21 cellular contexts compared by ENCODE assay signal in the genomic region with DNA sequence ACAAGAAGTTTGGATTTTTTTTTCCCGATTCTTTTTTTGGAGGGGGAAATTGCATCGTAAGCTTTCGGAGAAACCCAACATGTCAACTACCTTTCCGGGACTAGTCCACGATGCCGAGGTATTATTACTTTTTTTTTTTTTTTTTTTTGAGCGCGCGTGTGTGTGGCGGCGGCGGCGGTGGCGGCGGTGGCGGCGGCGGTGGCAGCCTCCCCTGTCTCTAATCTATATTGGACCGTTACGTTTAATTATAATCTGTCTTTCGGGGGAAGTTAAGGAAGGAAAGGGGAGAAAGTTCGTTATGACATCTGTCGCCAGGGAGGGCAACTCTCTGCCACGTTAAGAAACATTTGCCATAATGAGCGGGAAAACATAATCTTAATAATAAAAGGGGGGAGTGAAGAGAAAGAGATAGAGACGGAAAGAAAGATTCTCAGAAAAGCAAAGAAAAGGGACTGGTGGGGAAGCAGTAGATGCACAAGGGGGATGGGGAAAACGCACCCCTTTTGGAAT. TPM values are rescaled to one million over a fixed set of nuclear protein-coding genes. Genes with fewer than 3 reads are reported as not detected.
DNase-seq lines count a peak whose midpoint lies in the region; ATAC-seq and TF ChIP-seq lines count a peak whose summit lies in the region.
"Had no signal": no experiment of that assay in that cellular context is flagged by ENCODE, and none has a peak within 500 bp of the region (broad histone marks: within the 10 kb centered on the region; RNA-seq: fewer than 3 reads in every experiment).

No MANE protein-coding gene starts in this region.

- H3K36me3 ChIP-seq in NT2/D1 (ENCODE audit: insufficient read depth, insufficient read length, low read length): no peaks in the 10 kb centered on the region
- H3K36me3 ChIP-seq in CD8-positive, alpha-beta T cell (ENCODE audit: insufficient read depth, low read length): no peaks in the 10 kb centered on the region

- H3K4me1 Mint-ChIP-seq in activated naive CD8-positive, alpha-beta T cell treated with anti-CD3 and anti-CD28 coated beads, Interleukin-2, amount 10 ng/mL, durations not matched to agents 7 days and 5 days: peaks cover 5% of the 10 kb centered on the region
- H3K4me1 Mint-ChIP-seq in activated naive CD8-positive, alpha-beta T cell treated with anti-CD3 and anti-CD28 coated beads for 36 hours: no peaks in the 10 kb centered on the region
- peaks cover 23% of the 10 kb centered on the region for H3K4me1 Mint-ChIP-seq in endothelial cell (ENCODE audit: unreplicated experiment)
- H3K4me1 Mint-ChIP-seq in stimulated activated naive B cell treated with anti-CD40 and anti-IgM and Interleukin-4, amounts not matched to agents 10 μg/mL and 1 μg/mL and 100 μg/mL, for 72 hours: peaks cover 0 to 6% of the 10 kb centered on the region in 2 donors
- no peaks in the 10 kb centered on the region for H3K4me1 Mint-ChIP-seq in CD8-positive, alpha-beta T cell (ENCODE audit: low read depth)
- H3K4me1 Mint-ChIP-seq in activated T-cell treated with anti-CD3 and anti-CD28 coated beads, Interleukin-2, amount 50 U/mL, for 72 hours (ENCODE audit: low read depth): no peaks in the 10 kb centered on the region

- intact Hi-C loops in CD8-positive, alpha-beta T cell (cut with DNase I, micrococcal nuclease): no loop called here

- peak overlapping the region; percentile 74 for H3K27ac Mint-ChIP-seq in activated naive CD8-positive, alpha-beta T cell treated with anti-CD3 and anti-CD28 coated beads, Interleukin-2, amount 10 ng/mL, durations not matched to agents 7 days and 5 days
- no peak overlapping the region for H3K27ac Mint-ChIP-seq in activated naive CD8-positive, alpha-beta T cell treated with anti-CD3 and anti-CD28 coated beads for 36 hours
- no peak overlapping the region for H3K27ac Mint-ChIP-seq in endothelial cell (ENCODE audit: unreplicated experiment)
- peak overlapping the region; percentile 70 for H3K27ac Mint-ChIP-seq in stimulated activated naive B cell treated with anti-CD40 and anti-IgM and Interleukin-4, amounts not matched to agents 10 μg/mL and 1 μg/mL and 100 μg/mL, for 72 hours
- H3K27ac Mint-ChIP-seq in CD8-positive, alpha-beta T cell: no peak overlapping the region
- no peak overlapping the region for H3K27ac Mint-ChIP-seq in activated T-cell treated with anti-CD3 and anti-CD28 coated beads, Interleukin-2, amount 50 U/mL, for 72 hours

- H3K4me3 ChIP-seq in NT2/D1 (ENCODE audit: insufficient read length, low read depth): peak overlapping the region; percentile 59
- no peak overlapping the region for H3K4me3 ChIP-seq in CD8-positive, alpha-beta T cell (ENCODE audit: low read depth, low read length)

- no peaks in the 10 kb centered on the region for H3K9me3 ChIP-seq in NT2/D1 (ENCODE audit: insufficient read depth, low read length)
- H3K9me3 ChIP-seq in CD8-positive, alpha-beta T cell (ENCODE audit: low read length): no peaks in the 10 kb centered on the region

- no peak for DNase-seq in activated naive CD8-positive, alpha-beta T cell treated with anti-CD3 and anti-CD28 coated beads, Interleukin-2, amount 10 ng/mL, durations not matched to agents 7 days and 5 days
- DNase-seq in activated naive CD8-positive, alpha-beta T cell treated with anti-CD3 and anti-CD28 coated beads for 36 hours: no peak
- DNase-seq in NT2/D1 (ENCODE audit: low read depth, low spot score) (no peak), endothelial cell (ENCODE audit: low spot score) (no peak), GDM1 (lab: John Stamatoyannopoulos, UW) (no peak)
- no peak for DNase-seq in stimulated activated naive B cell treated with anti-CD40 and anti-IgM and Interleukin-4, amounts not matched to agents 10 μg/mL and 1 μg/mL and 100 μg/mL, for 72 hours
- DNase-seq in CD8-positive, alpha-beta T cell: no peak
- DNase-seq in activated T-cell treated with anti-CD3 and anti-CD28 coated beads, Interleukin-2, amount 50 U/mL, for 72 hours: no peak
- DNase-seq: ACHN, DND-41, MM.1S, NCI-H1092, NCI-H146, NCI-H2081 treated with DMSO at 0.1 percent for 48 hours, NCI-H510A, NCI-H748 treated with DMSO at 0.1 percent for 48 hours, PC-3, RPMI8226, SIG-M5 had no signal

- H3K36me3 Mint-ChIP-seq in activated naive CD8-positive, alpha-beta T cell treated with anti-CD3 and anti-CD28 coated beads, Interleukin-2, amount 10 ng/mL, durations not matched to agents 7 days and 5 days: peaks cover 5% of the 10 kb centered on the region
- H3K36me3 Mint-ChIP-seq in activated naive CD8-positive, alpha-beta T cell treated with anti-CD3 and anti-CD28 coated beads for 36 hours: no peaks in the 10 kb centered on the region
- H3K36me3 Mint-ChIP-seq in endothelial cell (ENCODE audit: low read depth, unreplicated experiment): no peaks in the 10 kb centered on the region
- H3K36me3 Mint-ChIP-seq in stimulated activated naive B cell treated with anti-CD40 and anti-IgM and Interleukin-4, amounts not matched to agents 10 μg/mL and 1 μg/mL and 100 μg/mL, for 72 hours: peaks cover 0 to 12% of the 10 kb centered on the region in 2 donors
- H3K36me3 Mint-ChIP-seq in CD8-positive, alpha-beta T cell: no peaks in the 10 kb centered on the region
- H3K36me3 Mint-ChIP-seq in activated T-cell treated with anti-CD3 and anti-CD28 coated beads, Interleukin-2, amount 50 U/mL, for 72 hours (ENCODE audit: insufficient read depth in 2 of 2): peaks cover 6 to 13% of the 10 kb centered on the region in 2 donors

- peaks cover 71% of the 10 kb centered on the region for H3K27me3 Mint-ChIP-seq in activated naive CD8-positive, alpha-beta T cell treated with anti-CD3 and anti-CD28 coated beads, Interleukin-2, amount 10 ng/mL, durations not matched to agents 7 days and 5 days
- H3K27me3 Mint-ChIP-seq in activated naive CD8-positive, alpha-beta T cell treated with anti-CD3 and anti-CD28 coated beads for 36 hours: peaks cover 94% of the 10 kb centered on the region
- peaks cover 34% of the 10 kb centered on the region for H3K27me3 Mint-ChIP-seq in endothelial cell (ENCODE audit: unreplicated experiment)
- H3K27me3 Mint-ChIP-seq in stimulated activated naive B cell treated with anti-CD40 and anti-IgM and Interleukin-4, amounts not matched to agents 10 μg/mL and 1 μg/mL and 100 μg/mL, for 72 hours: peaks cover 69 to 92% of the 10 kb centered on the region in 2 donors
- peaks cover 46% of the 10 kb centered on the region for H3K27me3 Mint-ChIP-seq in CD8-positive, alpha-beta T cell (ENCODE audit: low read depth)
- peaks cover 83% of the 10 kb centered on the region for H3K27me3 Mint-ChIP-seq in activated T-cell treated with anti-CD3 and anti-CD28 coated beads, Interleukin-2, amount 50 U/mL, for 72 hours (ENCODE audit: low read depth)

- no peak overlapping the region for H3K27ac ChIP-seq in CD8-positive, alpha-beta T cell (ENCODE audit: low read depth, low read length)
- H3K27ac ChIP-seq: C4-2B had no signal

- peaks cover 91% of the 10 kb centered on the region for H3K27me3 ChIP-seq in NT2/D1 (ENCODE audit: insufficient read depth, insufficient read length)
- no peaks in the 10 kb centered on the region for H3K27me3 ChIP-seq in CD8-positive, alpha-beta T cell (ENCODE audit: insufficient read depth, low read length)

- no peak for TF ChIP-seq CTCF in endothelial cell (IDR thresholded peaks at IDR 0.05; ENCODE audit: unreplicated experiment)
- TF ChIP-seq CTCF in CD8-positive, alpha-beta T cell (IDR thresholded peaks at IDR 0.05): no peak

- no peak overlapping the region for H3K4me3 Mint-ChIP-seq in activated naive CD8-positive, alpha-beta T cell treated with anti-CD3 and anti-CD28 coated beads, Interleukin-2, amount 10 ng/mL, durations not matched to agents 7 days and 5 days
- no peak overlapping the region for H3K4me3 Mint-ChIP-seq in activated naive CD8-positive, alpha-beta T cell treated with anti-CD3 and anti-CD28 coated beads for 36 hours
- peak overlapping the region; percentile 74 for H3K4me3 Mint-ChIP-seq in endothelial cell (ENCODE audit: unreplicated experiment)
- H3K4me3 Mint-ChIP-seq in stimulated activated naive B cell treated with anti-CD40 and anti-IgM and Interleukin-4, amounts not matched to agents 10 μg/mL and 1 μg/mL and 100 μg/mL, for 72 hours: no peak overlapping the region
- no peak overlapping the region for H3K4me3 Mint-ChIP-seq in CD8-positive, alpha-beta T cell
- no peak overlapping the region for H3K4me3 Mint-ChIP-seq in activated T-cell treated with anti-CD3 and anti-CD28 coated beads, Interleukin-2, amount 50 U/mL, for 72 hours

- no peaks in the 10 kb centered on the region for H3K4me1 ChIP-seq in NT2/D1 (ENCODE audit: insufficient read depth, insufficient read length)
- H3K4me1 ChIP-seq in CD8-positive, alpha-beta T cell (ENCODE audit: insufficient read depth, low read length): no peaks in the 10 kb centered on the region

- POLR2A ChIA-PET in activated naive CD8-positive, alpha-beta T cell treated with anti-CD3 and anti-CD28 coated beads, Interleukin-2, amount 10 ng/mL, durations not matched to agents 7 days and 5 days (lab: Charles Lee): no interaction called here
- POLR2A ChIA-PET in CD8-positive, alpha-beta T cell (lab: Charles Lee): no interaction called here

- peaks cover 7% of the 10 kb centered on the region for H3K9me3 Mint-ChIP-seq in activated naive CD8-positive, alpha-beta T cell treated with anti-CD3 and anti-CD28 coated beads, Interleukin-2, amount 10 ng/mL, durations not matched to agents 7 days and 5 days
- H3K9me3 Mint-ChIP-seq in activated naive CD8-positive, alpha-beta T cell treated with anti-CD3 and anti-CD28 coated beads for 36 hours: peaks cover 3% of the 10 kb centered on the region
- no peaks in the 10 kb centered on the region for H3K9me3 Mint-ChIP-seq in endothelial cell (ENCODE audit: unreplicated experiment)
- H3K9me3 Mint-ChIP-seq in stimulated activated naive B cell treated with anti-CD40 and anti-IgM and Interleukin-4, amounts not matched to agents 10 μg/mL and 1 μg/mL and 100 μg/mL, for 72 hours: peaks cover 0 to 8% of the 10 kb centered on the region in 2 donors
- peaks cover 3% of the 10 kb centered on the region for H3K9me3 Mint-ChIP-seq in CD8-positive, alpha-beta T cell
- H3K9me3 Mint-ChIP-seq in activated T-cell treated with anti-CD3 and anti-CD28 coated beads, Interleukin-2, amount 50 U/mL, for 72 hours: peaks cover 4 to 7% of the 10 kb centered on the region in 2 donors

- CTCF ChIA-PET in CD8-positive, alpha-beta T cell (lab: Charles Lee): no interaction called here

- no peak for ATAC-seq in activated naive CD8-positive, alpha-beta T cell treated with anti-CD3 and anti-CD28 coated beads, Interleukin-2, amount 10 ng/mL, durations not matched to agents 7 days and 5 days (ENCODE audit: low read depth)
- ATAC-seq in stimulated activated naive B cell treated with anti-CD40 and anti-IgM and Interleukin-4, amounts not matched to agents 10 μg/mL and 1 μg/mL and 100 μg/mL, for 72 hours (replicated peaks): no peak
- ATAC-seq in CD8-positive, alpha-beta T cell: no peak
- ATAC-seq in activated T-cell treated with anti-CD3 and anti-CD28 coated beads, Interleukin-2, amount 50 U/mL, for 72 hours (replicated peaks in 1 of 2): no peak
- ATAC-seq: PC-3 had no signal

- H3K9ac ChIP-seq in NT2/D1 (ENCODE audit: insufficient read length, low read depth): no peak overlapping the region

RNA-seq across cellular contexts. Expression of a gene that starts 0.7 kb away (rescaled TPM):
- not detected for total RNA-seq in activated naive CD8-positive, alpha-beta T cell treated with anti-CD3 and anti-CD28 coated beads, Interleukin-2, amount 10 ng/mL, durations not matched to agents 7 days and 5 days
- total RNA-seq in activated naive CD8-positive, alpha-beta T cell treated with anti-CD3 and anti-CD28 coated beads for 36 hours: not detected
- total RNA-seq in endothelial cell (ENCODE audit: unreplicated experiment): 0.31 TPM
- total RNA-seq in CD8-positive, alpha-beta T cell: not detected
- not detected for total RNA-seq in activated T-cell treated with anti-CD3 and anti-CD28 coated beads, Interleukin-2, amount 50 U/mL, for 72 hours
- total RNA-seq: LHCN-M2, PC-3 had no signal

Comparison
In these comparisons a context has a peak if more than half of its experiments do, and no peak if none do; other contexts are left out.
1. H3K27ac Mint-ChIP-seq: peak in activated naive CD8-positive, alpha-beta T cell treated with anti-CD3 and anti-CD28 coated beads, Interleukin-2, amount 10 ng/mL, durations not matched to agents 7 days and 5 days (single experiment) and stimulated activated naive B cell treated with anti-CD40 and anti-IgM and Interleukin-4, amounts not matched to agents 10 μg/mL and 1 μg/mL and 100 μg/mL, for 72 hours (single experiment); none in activated naive CD8-positive, alpha-beta T cell treated with anti-CD3 and anti-CD28 coated beads for 36 hours (single experiment), endothelial cell (single experiment), CD8-positive, alpha-beta T cell (single experiment) and activated T-cell treated with anti-CD3 and anti-CD28 coated beads, Interleukin-2, amount 50 U/mL, for 72 hours (single experiment).